In genomic region chr21:33894736-33895288, GRCh38 we compare ENCODE assay signal across 8 cellular contexts. TPM values are rescaled to one million over a fixed set of nuclear protein-coding genes. Genes with fewer than 3 reads are reported as not detected.
DNase-seq lines count a peak whose midpoint lies in the region; ATAC-seq, FAIRE-seq and TF ChIP-seq lines count a peak whose summit lies in the region.

No MANE protein-coding gene starts in this region.

- no peak overlapping the region for H2BK120ac ChIP-seq in H1 (replicated peaks; ENCODE audit: low read depth, low read length)

- no peaks in the 10 kb centered on the region for H3K79me1 ChIP-seq in H1 (ENCODE audit: low read depth, low read length)

- TF ChIP-seq POLR2A in H1 (IDR thresholded peaks at IDR 0.05; ENCODE audit: control extremely low read depth in 1 of 2, low read depth in 2 of 2, low read length in 2 of 2): no peak

- H3K4me3 ChIP-seq in BJ (ENCODE audit: low read depth, low read length) (peak overlapping the region; percentile 16), H1 (ENCODE audit: extremely low read depth in 1 of 4, insufficient read depth in 2 of 4, low read depth in 3 of 4, low read length in 4 of 4) (peak overlapping the region in 1 of 4 experiments; percentile 30; a peak in 2 of 8 replicates), mesodermal cell (ENCODE audit: extremely low read depth, insufficient read depth, low read length, poor library complexity, severe bottlenecking) (no peak overlapping the region)

- peak; percentile 38 for DNase-seq in BJ (ENCODE audit: low read depth)
- peak; percentile 83 for DNase-seq in HFFc6
- peak; percentile 78 for DNase-seq in NCI-H82 treated with DMSO at 0.1 percent for 48 hours (lab: John Stamatoyannopoulos, UW; ENCODE audit: unreplicated experiment)
- peak; percentile 22 to 27 for DNase-seq in activated CD8-positive, alpha-beta memory T cell treated with anti-CD3 and anti-CD28 coated beads for 1 hour (ENCODE audit: extremely low read depth in 1 of 2, low read depth in 1 of 2)
- DNase-seq in H1 (ENCODE audit: low read depth in 1 of 2, low spot score in 2 of 2): peak; percentile 65 to 81
- peak; percentile 32 for DNase-seq in stimulated activated CD8-positive, alpha-beta memory T cell treated with anti-CD3 and anti-CD28 coated beads, Interleukin-12 subunit alpha, Interleukin-12 subunit beta, amount 100 ng/mL, for 24 hours (ENCODE audit: extremely low read depth)

- no peak overlapping the region for H3K23ac ChIP-seq in H1 (ENCODE audit: insufficient read length)

- H3K9me3 Mint-ChIP-seq in HFFc6: no peaks in the 10 kb centered on the region

- H3K4me3 Mint-ChIP-seq in HFFc6: peak overlapping the region; percentile 89

- H3K56ac ChIP-seq in H1 (replicated peaks; ENCODE audit: insufficient read length, low read depth, low read length): no peak overlapping the region

- peaks cover 31% of the 10 kb centered on the region for H3K4me1 Mint-ChIP-seq in HFFc6 (ENCODE audit: low read depth)

- CTCF ChIA-PET in BJ (lab: Yijun Ruan, JAX) (interaction anchor here (0.6 to 2.2 kb wide), 14 partner anchors 9 to 289 kb away, joined by 3 to 10 read pairs (median 4); no protein-coding TSS in a partner anchor), H1 (lab: Charles Lee; ENCODE audit: partially characterized antibody) (interaction anchor here (0.6 to 1.4 kb wide), 14 partner anchors 9 to 460 kb away, joined by 3 to 5 read pairs (median 4); no protein-coding TSS in a partner anchor)

- H3K36me3 ChIP-seq in BJ (ENCODE audit: control insufficient read depth, insufficient read depth, low read length) (no peaks in the 10 kb centered on the region), H1 (ENCODE audit: control insufficient read depth in 2 of 4, insufficient read depth in 4 of 4, low read length in 3 of 4) (no peaks in the 10 kb centered on the region), mesodermal cell (ENCODE audit: control insufficient read depth, insufficient read depth, low read length) (peaks cover 1% of the 10 kb centered on the region)

- H3K4me1 ChIP-seq in H1 (replicated peaks in 1 of 4; ENCODE audit: control insufficient read depth in 3 of 4, insufficient read depth in 4 of 4, low read length in 3 of 4) (peaks cover 3 to 11% (median 6%) of the 10 kb centered on the region in 4 experiments; a peak in 6 of 7 replicates), mesodermal cell (ENCODE audit: control insufficient read depth, insufficient read depth, low read length, poor library complexity, severe bottlenecking) (peaks cover 5% of the 10 kb centered on the region)

- ATAC-seq in HG03039 (IDR thresholded peaks at IDR 0.05; ENCODE audit: unreplicated experiment): no peak

- TF ChIP-seq RAD21 in H1 (IDR thresholded peaks at IDR 0.05 in 1 of 2, conservative IDR thresholded peaks at IDR 0.05 in 1 of 2; ENCODE audit: low read depth in 2 of 2, low read length in 2 of 2): peak; percentile 83 to 84

- no peaks in the 10 kb centered on the region for H3K9me3 ChIP-seq in H1 (ENCODE audit: insufficient read depth in 2 of 2, low read depth in 1 of 2, low read length in 1 of 2)
- no peaks in the 10 kb centered on the region for H3K9me3 ChIP-seq in mesodermal cell (ENCODE audit: control insufficient read depth, low read length)

- no peak overlapping the region for H2BK20ac ChIP-seq in H1 (ENCODE audit: low read length)

- no peak overlapping the region for H4K5ac ChIP-seq in H1 (ENCODE audit: insufficient read length, low read depth, low read length)

- peaks cover 0 to 5% of the 10 kb centered on the region in 2 experiments for H4K20me1 ChIP-seq in H1 (replicated peaks in 1 of 2; ENCODE audit: control insufficient read depth in 1 of 2, insufficient read depth in 2 of 2, low read length in 2 of 2)

- H3K27me3 Mint-ChIP-seq in HFFc6 (ENCODE audit: insufficient read depth): peaks cover 2% of the 10 kb centered on the region; the same call in 1 of the 2 replicates

- peak overlapping the region; percentile 38; the same call in 1 of the 2 replicates for H2AFZ ChIP-seq in H1 (ENCODE audit: low read length)

- H3K27ac Mint-ChIP-seq in HFFc6: peak overlapping the region; percentile 69

- no peaks in the 10 kb centered on the region for H3K79me2 ChIP-seq in H1 (ENCODE audit: control insufficient read depth in 1 of 2, insufficient read depth in 2 of 2, low read length in 2 of 2)

- H3K27ac ChIP-seq in H1 (ENCODE audit: low read depth, low read length): no peak overlapping the region
- peak overlapping the region; percentile 25 for H3K27ac ChIP-seq in mesodermal cell (ENCODE audit: low read depth, low read length, severe bottlenecking)

- H4K91ac ChIP-seq in H1 (replicated peaks; ENCODE audit: insufficient read length, low read length): no peak overlapping the region

- TF ChIP-seq CTCF in BJ (IDR thresholded peaks at IDR 0.05; ENCODE audit: insufficient read depth, low read depth, low read length) (peak; percentile 91), HFFc6 (IDR thresholded peaks at IDR 0.05) (peak; percentile 76), H1 (IDR thresholded peaks at IDR 0.05; ENCODE audit: control extremely low read depth in 1 of 3, insufficient read depth in 1 of 3, low read depth in 1 of 3, low read length in 3 of 3) (peak; percentile 72 to 87 (median 74))

- peak overlapping the region; percentile 2 for H3K18ac ChIP-seq in H1 (ENCODE audit: extremely low read depth, low read length)

- peaks cover 3% of the 10 kb centered on the region for H3K23me2 ChIP-seq in H1 (ENCODE audit: low read depth, low read length)

- H2BK12ac ChIP-seq in H1 (ENCODE audit: low read depth, low read length): no peak overlapping the region

- no peak overlapping the region for H3K9ac ChIP-seq in H1 (replicated peaks in 1 of 4; ENCODE audit: extremely low read depth in 1 of 4, low read depth in 3 of 4, low read length in 3 of 4)

- H3K4me2 ChIP-seq in H1 (ENCODE audit: insufficient read depth in 1 of 2, low read depth in 2 of 2, low read length in 2 of 2): peak overlapping the region; percentile 24 to 55

- peak overlapping the region; percentile 60; the same call in 1 of the 2 replicates for H4K8ac ChIP-seq in H1 (ENCODE audit: extremely low read depth, insufficient read depth, low read length)

- POLR2A ChIA-PET in BJ (lab: Charles Lee) (interaction anchor here (0.6 to 1.0 kb wide), 2 partner anchors 51 to 173 kb away, joined by 3 to 4 read pairs; no protein-coding TSS in a partner anchor), H1 (lab: Charles Lee; ENCODE audit: partially characterized antibody) (no interaction called here)

- H3K27me3 ChIP-seq in BJ (ENCODE audit: control insufficient read depth, insufficient read depth, low read length) (no peaks in the 10 kb centered on the region), H1 (replicated peaks in 1 of 4; ENCODE audit: control insufficient read depth in 3 of 4, extremely low read depth in 1 of 4, insufficient read depth in 3 of 4, low read length in 3 of 4) (no peaks in the 10 kb centered on the region)

- 23% methylated on average over 20 of the region's 20 CpGs; no CpG with 5 or more reads in 1 of the 2 experiments for WGBS in H1 (ENCODE audit: extremely low coverage in 1 of 2, insufficient coverage in 1 of 2, insufficient read length in 1 of 2, insufficient replicate concordance in 2 of 2, low coverage in 1 of 2, low lambda C conversion rate in 2 of 2, missing lambda C conversion rate in 1 of 2), 2 experiments
- 5 to 15% methylated on average over 16 to 17 of the region's 20 CpGs for WGBS in mesodermal cell (ENCODE audit: insufficient coverage in 2 of 2), 2 experiments

- no peak overlapping the region for H3K14ac ChIP-seq in H1 (ENCODE audit: insufficient read length)

- no peak overlapping the region for H2BK15ac ChIP-seq in H1 (ENCODE audit: low read length)

- no peak overlapping the region for H3K4ac ChIP-seq in H1 (replicated peaks; ENCODE audit: insufficient read length, low read depth, low read length)

- no peak overlapping the region for H2AK5ac ChIP-seq in H1 (ENCODE audit: low read depth, low read length)

- TF ChIP-seq EP300 in H1 (IDR thresholded peaks at IDR 0.05; ENCODE audit: borderline replicate concordance in 1 of 2, low read depth in 2 of 2, low read length in 2 of 2): no peak

- 0 out of 2 replicates have a peak overlapping the region, but pooled peaks have one; percentile 57 for H2BK5ac ChIP-seq in H1 (ENCODE audit: low read depth, low read length)

- no peaks in the 10 kb centered on the region for H3K36me3 Mint-ChIP-seq in HFFc6 (ENCODE audit: low read depth)

- FAIRE-seq in H1 (lab: Jason Lieb, UNC): peak; percentile 89

TF ChIP-seq in H1, 55 proteins besides CTCF, POLR2A, EP300 and RAD21 (continues in another document):
- TF ChIP-seq BACH1 (IDR thresholded peaks at IDR 0.05; ENCODE audit: low read length): 0 out of 2 replicates have a peak, but pooled peaks have one; percentile 58
- TF ChIP-seq CHD1 (IDR thresholded peaks at IDR 0.05; ENCODE audit: low read depth, low read length): no peak
- peak; percentile 53 for TF ChIP-seq TEAD4 (IDR thresholded peaks at IDR 0.05; ENCODE audit: low read depth, low read length)
- no peak for TF ChIP-seq NANOG (IDR thresholded peaks at IDR 0.05; ENCODE audit: insufficient read depth, low read depth, low read length, poor library complexity, severe bottlenecking)
- no peak for TF ChIP-seq EZH2 (IDR thresholded peaks at IDR 0.05; ENCODE audit: low read depth, low read length, severe bottlenecking)
- peak; percentile 6; the same call in 1 of the 2 replicates for TF ChIP-seq MAX (IDR thresholded peaks at IDR 0.05)

RNA-seq across cellular contexts. Expression of gene ATP5PO, which starts 20.8 kb away (rescaled TPM):
- polyA plus RNA-seq in BJ (2011; rRNA removed): 177 and 262 TPM in 2 replicates
- 21.0 and 33.0 TPM in 2 replicates for polyA minus RNA-seq in BJ (2011; rRNA and poly(A)+ RNA removed)
- total RNA-seq in HFFc6 (2021; fragmentation: NEBNext Ultra II Directional; extraction: Animal tissue kit (Norgen Biotek cat#: 25700)): 100 to 1,000 TPM; 175 to 206 (median 192) TPM
- total RNA-seq in H1 (2021; fragmentation: NEBNext Ultra II Directional; extraction: Animal tissue kit (Norgen Biotek cat#: 25700)): 267 and 271 TPM in 2 replicates
- polyA plus RNA-seq in H1 (2011; rRNA removed): 152 and 251 TPM in 2 replicates
- 304 TPM for polyA plus RNA-seq in H1 (2011; cell fraction: cytosol; rRNA removed)
- 123 TPM for polyA plus RNA-seq in H1 (2011; cell fraction: nucleus; rRNA removed)
- polyA plus RNA-seq in H1 (2012, experiment 1 of 2): 327 to 385 TPM (median 339 TPM) in 4 replicates
- 102 TPM for polyA plus RNA-seq in H1 (2012, experiment 2 of 2)
- polyA plus RNA-seq in H1 (2013, experiment 1 of 2): 472 TPM
- 490 TPM for polyA plus RNA-seq in H1 (2013, experiment 2 of 2)
- polyA minus RNA-seq in H1 (2011; rRNA and poly(A)+ RNA removed): 126 and 191 TPM in 2 replicates
- 69.6 TPM for polyA minus RNA-seq in H1 (2011; cell fraction: cytosol; rRNA and poly(A)+ RNA removed)
- 53.1 TPM for polyA minus RNA-seq in H1 (2011; cell fraction: nucleus; rRNA and poly(A)+ RNA removed)
- polyA plus RNA-seq in mesodermal cell (2013, experiment 1 of 2): 317 TPM
- 293 TPM for polyA plus RNA-seq in mesodermal cell (2013, experiment 2 of 2)

Comparison
In these comparisons a context has a peak if more than half of its experiments do, and no peak if none do; other contexts are left out.
1. DNase-seq: peak in every context shown above with its lines; median percentile 83 in HFFc6; 78 in NCI-H82 treated with DMSO at 0.1 percent for 48 hours; 73 in H1; 38 in BJ; 32 in stimulated activated CD8-positive, alpha-beta memory T cell treated with anti-CD3 and anti-CD28 coated beads, Interleukin-12 subunit alpha, Interleukin-12 subunit beta, amount 100 ng/mL, for 24 hours; 24 in activated CD8-positive, alpha-beta memory T cell treated with anti-CD3 and anti-CD28 coated beads for 1 hour.